Comparison of ENCODE assay signal across 27 cellular contexts in genomic region chr1:5615076-5615475, GRCh38.
"Had no signal": no experiment of that assay in that cellular context is flagged by ENCODE, and none has a peak within 500 bp of the region (broad histone marks: within the 10 kb centered on the region; RNA-seq: fewer than 3 reads in every experiment).

No MANE protein-coding gene starts in this region.

- H3K27me3 ChIP-seq: brain microvascular endothelial cell, foreskin keratinocyte had no signal

- H3K27ac ChIP-seq: brain microvascular endothelial cell, coronary artery, dorsolateral prefrontal cortex, foreskin keratinocyte, gastrocnemius medialis, heart left ventricle had no signal

- H3K27ac Mint-ChIP-seq: activated CD4-positive, alpha-beta memory T cell treated with anti-CD3 and anti-CD28 coated beads for 36 hours; activated CD4-positive, alpha-beta T cell treated with anti-CD3 and anti-CD28 coated beads for 36 hours; activated CD4-positive, alpha-beta T cell treated with anti-CD3 and anti-CD28 coated beads, Interleukin-2, amount 10 ng/mL, durations not matched to agents 24 days and 14 days; activated CD8-positive, alpha-beta T cell treated with anti-CD3 and anti-CD28 coated beads, Interleukin-2, amount 10 ng/mL, durations not matched to agents 7 days and 5 days; activated naive CD4-positive, alpha-beta T cell treated with anti-CD3 and anti-CD28 coated beads, Interleukin-2, amount 10 ng/mL, durations not matched to agents 7 days and 5 days; activated naive CD4-positive, alpha-beta T cell treated with anti-CD3 and anti-CD28 coated beads, Interleukin-2, amount 50 U/mL, for 72 hours; activated naive CD8-positive, alpha-beta T cell treated with anti-CD3 and anti-CD28 coated beads, Interleukin-2, amount 10 ng/mL, durations not matched to agents 7 days and 5 days; activated T-cell treated with anti-CD3 and anti-CD28 coated beads, Interleukin-2, amount 50 U/mL, for 24 hours; activated T-cell treated with anti-CD3 and anti-CD28 coated beads, Interleukin-2, amount 50 U/mL, for 72 hours; dendritic cell treated with granulocyte-macrophage colony-stimulating factor and Interleukin-4, amounts not matched to agents 40 ng/mL and 50 ng/mL, for 4 days; endodermal cell had no signal

- H3K4me1 Mint-ChIP-seq: activated CD4-positive, alpha-beta T cell treated with anti-CD3 and anti-CD28 coated beads for 36 hours; activated CD4-positive, alpha-beta T cell treated with anti-CD3 and anti-CD28 coated beads, Interleukin-2, amount 10 ng/mL, durations not matched to agents 24 days and 14 days; activated naive CD4-positive, alpha-beta T cell treated with anti-CD3 and anti-CD28 coated beads, Interleukin-2, amount 10 ng/mL, durations not matched to agents 7 days and 5 days; activated naive CD8-positive, alpha-beta T cell treated with anti-CD3 and anti-CD28 coated beads, Interleukin-2, amount 10 ng/mL, durations not matched to agents 7 days and 5 days; central memory CD8-positive, alpha-beta T cell had no signal

- H3K4me3 ChIP-seq: coronary artery, dorsolateral prefrontal cortex, gastrocnemius medialis, heart left ventricle had no signal

- H3K36me3 ChIP-seq: brain microvascular endothelial cell, gastrocnemius medialis, heart left ventricle had no signal

- H3K9me3 ChIP-seq: gastrocnemius medialis had no signal

- H3K9me3 Mint-ChIP-seq: activated CD4-positive, alpha-beta memory T cell treated with anti-CD3 and anti-CD28 coated beads for 36 hours; activated CD4-positive, alpha-beta T cell treated with anti-CD3 and anti-CD28 coated beads, Interleukin-2, amount 10 ng/mL, durations not matched to agents 24 days and 14 days; activated naive CD4-positive, alpha-beta T cell treated with anti-CD3 and anti-CD28 coated beads, Interleukin-2, amount 10 ng/mL, durations not matched to agents 7 days and 5 days; activated naive CD4-positive, alpha-beta T cell treated with anti-CD3 and anti-CD28 coated beads, Interleukin-2, amount 50 U/mL, for 72 hours; activated naive CD8-positive, alpha-beta T cell treated with anti-CD3 and anti-CD28 coated beads, Interleukin-2, amount 10 ng/mL, durations not matched to agents 7 days and 5 days; activated T-cell treated with anti-CD3 and anti-CD28 coated beads, Interleukin-2, amount 50 U/mL, for 24 hours; activated T-cell treated with anti-CD3 and anti-CD28 coated beads, Interleukin-2, amount 50 U/mL, for 72 hours; central memory CD8-positive, alpha-beta T cell; dendritic cell treated with granulocyte-macrophage colony-stimulating factor and Interleukin-4, amounts not matched to agents 40 ng/mL and 50 ng/mL, for 4 days; endodermal cell had no signal

- H3K4me1 ChIP-seq: gastrocnemius medialis, heart left ventricle had no signal

- ATAC-seq: activated CD4-positive, alpha-beta T cell treated with anti-CD3 and anti-CD28 coated beads for 36 hours; activated CD8-positive, alpha-beta T cell treated with anti-CD3 and anti-CD28 coated beads, Interleukin-2, amount 10 ng/mL, durations not matched to agents 7 days and 5 days; activated naive CD4-positive, alpha-beta T cell treated with anti-CD3 and anti-CD28 coated beads, Interleukin-2, amount 50 U/mL, for 72 hours; activated T-cell treated with anti-CD3 and anti-CD28 coated beads, Interleukin-2, amount 50 U/mL, for 72 hours; esophagus mucosa; foreskin keratinocyte; gastrocnemius medialis; heart left ventricle had no signal

- H3K4me3 Mint-ChIP-seq: activated CD4-positive, alpha-beta memory T cell treated with anti-CD3 and anti-CD28 coated beads for 36 hours; activated CD4-positive, alpha-beta T cell treated with anti-CD3 and anti-CD28 coated beads for 36 hours; activated CD4-positive, alpha-beta T cell treated with anti-CD3 and anti-CD28 coated beads, Interleukin-2, amount 10 ng/mL, durations not matched to agents 24 days and 14 days; activated CD8-positive, alpha-beta T cell treated with anti-CD3 and anti-CD28 coated beads, Interleukin-2, amount 10 ng/mL, durations not matched to agents 7 days and 5 days; activated naive CD4-positive, alpha-beta T cell treated with anti-CD3 and anti-CD28 coated beads, Interleukin-2, amount 10 ng/mL, durations not matched to agents 7 days and 5 days; activated naive CD8-positive, alpha-beta T cell treated with anti-CD3 and anti-CD28 coated beads, Interleukin-2, amount 10 ng/mL, durations not matched to agents 7 days and 5 days; activated T-cell treated with anti-CD3 and anti-CD28 coated beads, Interleukin-2, amount 50 U/mL, for 24 hours; activated T-cell treated with anti-CD3 and anti-CD28 coated beads, Interleukin-2, amount 50 U/mL, for 72 hours; central memory CD8-positive, alpha-beta T cell; dendritic cell treated with granulocyte-macrophage colony-stimulating factor and Interleukin-4, amounts not matched to agents 40 ng/mL and 50 ng/mL, for 4 days; endodermal cell had no signal

- DNase-seq: activated CD4-positive, alpha-beta memory T cell treated with anti-CD3 and anti-CD28 coated beads for 36 hours; activated CD4-positive, alpha-beta T cell treated with anti-CD3 and anti-CD28 coated beads for 36 hours; activated CD4-positive, alpha-beta T cell treated with anti-CD3 and anti-CD28 coated beads, Interleukin-2, amount 10 ng/mL, durations not matched to agents 24 days and 14 days; activated CD4-positive, CD25-positive, alpha-beta regulatory T cell; activated CD4-positive, CD25-positive, alpha-beta regulatory T cell treated with anti-CD3 and anti-CD28 coated beads, Interleukin-2, amount 50 U/mL, for 72 hours; activated CD8-positive, alpha-beta T cell treated with anti-CD3 and anti-CD28 coated beads, Interleukin-2, amount 10 ng/mL, durations not matched to agents 7 days and 5 days; activated gamma-delta T cell; activated naive CD4-positive, alpha-beta T cell; activated naive CD4-positive, alpha-beta T cell treated with anti-CD3 and anti-CD28 coated beads, Interleukin-2, amount 10 ng/mL, durations not matched to agents 7 days and 5 days; activated naive CD8-positive, alpha-beta T cell treated with anti-CD3 and anti-CD28 coated beads, Interleukin-2, amount 10 ng/mL, durations not matched to agents 7 days and 5 days; activated T-cell treated with anti-CD3 and anti-CD28 coated beads for 4 hours; activated T-cell treated with anti-CD3 and anti-CD28 coated beads, Interleukin-2, amount 50 U/mL, for 24 hours; activated T-cell treated with anti-CD3 and anti-CD28 coated beads, Interleukin-2, amount 50 U/mL, for 72 hours; brain microvascular endothelial cell; dorsolateral prefrontal cortex; effector memory CD4-positive, alpha-beta T cell; endodermal cell; foreskin keratinocyte; gastrocnemius medialis; glutamatergic neuron; heart left ventricle; T-helper 2 cell had no signal

- H3K36me3 Mint-ChIP-seq: activated CD4-positive, alpha-beta memory T cell treated with anti-CD3 and anti-CD28 coated beads for 36 hours; activated naive CD4-positive, alpha-beta T cell treated with anti-CD3 and anti-CD28 coated beads, Interleukin-2, amount 10 ng/mL, durations not matched to agents 7 days and 5 days; activated naive CD4-positive, alpha-beta T cell treated with anti-CD3 and anti-CD28 coated beads, Interleukin-2, amount 50 U/mL, for 72 hours; activated naive CD8-positive, alpha-beta T cell treated with anti-CD3 and anti-CD28 coated beads, Interleukin-2, amount 10 ng/mL, durations not matched to agents 7 days and 5 days had no signal
